ENCODE assay signal across 13 cellular contexts in the genomic region with DNA sequence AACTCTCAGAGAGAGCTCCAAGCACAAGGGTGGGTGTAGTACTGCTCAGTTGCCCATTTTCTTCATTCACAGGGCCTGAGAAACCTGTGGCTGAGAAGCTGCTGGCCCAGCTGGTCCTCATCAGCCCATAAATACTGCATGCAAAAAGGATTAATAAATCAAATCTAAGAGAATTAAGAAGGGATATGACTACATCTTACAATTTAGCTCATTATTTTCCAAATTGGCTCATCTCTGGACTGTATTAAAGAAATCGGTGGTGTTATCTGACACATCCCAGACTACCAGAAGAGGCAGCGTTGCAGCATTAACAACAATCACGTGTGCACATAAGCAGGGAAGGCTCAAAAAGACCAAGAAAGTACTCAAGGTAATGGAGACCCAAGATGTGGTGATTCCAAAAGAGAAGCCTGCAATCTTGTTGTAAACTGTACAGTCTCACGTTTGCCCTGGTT.
DNase-seq lines count a peak whose midpoint lies in the region; ATAC-seq and TF ChIP-seq lines count a peak whose summit lies in the region.
"Had no signal": no experiment of that assay in that cellular context is flagged by ENCODE, and none has a peak within 500 bp of the region (broad histone marks: within the 10 kb centered on the region; RNA-seq: fewer than 3 reads in every experiment).

No MANE protein-coding gene starts in this region.

- H3K27me3 ChIP-seq in Caco-2 (replicated peaks; ENCODE audit: control insufficient read depth, insufficient read depth, low read length), result no peaks in the 10 kb centered on the region
- no peaks in the 10 kb centered on the region for H3K27me3 ChIP-seq in foreskin keratinocyte

- no peak overlapping the region for H3K4me3 Mint-ChIP-seq in Caco-2 (ENCODE audit: unreplicated experiment)
- H3K4me3 Mint-ChIP-seq: activated CD4-positive, alpha-beta T cell treated with anti-CD3 and anti-CD28 coated beads, Interleukin-2, amount 10 ng/mL, durations not matched to agents 24 days and 14 days; stimulated activated naive B cell treated with anti-CD40 and anti-IgM and Interleukin-4, amounts not matched to agents 10 μg/mL and 1 μg/mL and 100 μg/mL, for 72 hours had no signal

- no peaks in the 10 kb centered on the region for H3K36me3 ChIP-seq in Caco-2 (ENCODE audit: control insufficient read depth, insufficient read depth, low read length)

- BruUV-seq in Caco-2 (replicated peaks; lab: Mats Ljungman, UMichigan), result no TSS peak

- no peaks in the 10 kb centered on the region for H3K9me3 Mint-ChIP-seq in Caco-2 (ENCODE audit: unreplicated experiment)
- no peaks in the 10 kb centered on the region for H3K9me3 Mint-ChIP-seq in activated naive CD4-positive, alpha-beta T cell treated with anti-CD3 and anti-CD28 coated beads, Interleukin-2, amount 50 U/mL, for 72 hours
- H3K9me3 Mint-ChIP-seq: activated CD4-positive, alpha-beta T cell treated with anti-CD3 and anti-CD28 coated beads, Interleukin-2, amount 10 ng/mL, durations not matched to agents 24 days and 14 days; stimulated activated naive B cell treated with anti-CD40 and anti-IgM and Interleukin-4, amounts not matched to agents 10 μg/mL and 1 μg/mL and 100 μg/mL, for 72 hours had no signal

- DNase-seq in Caco-2, result no peak
- DNase-seq in SK-N-DZ (ENCODE audit: low spot score), result peak; percentile 93
- no peak for DNase-seq in foreskin keratinocyte
- no peak for DNase-seq in activated naive CD4-positive, alpha-beta T cell treated with anti-CD3 and anti-CD28 coated beads, Interleukin-2, amount 50 U/mL, for 72 hours (ENCODE audit: low spot score in 2 of 2)
- DNase-seq in left cardiac atrium, result no peak
- DNase-seq: activated CD4-positive, alpha-beta T cell treated with anti-CD3 and anti-CD28 coated beads, Interleukin-2, amount 10 ng/mL, durations not matched to agents 24 days and 14 days; kidney; NCI-H1048; stimulated activated naive B cell treated with anti-CD40 and anti-IgM and Interleukin-4, amounts not matched to agents 10 μg/mL and 1 μg/mL and 100 μg/mL, for 72 hours had no signal

- no peaks in the 10 kb centered on the region for H3K9me3 ChIP-seq in Caco-2

- TF ChIP-seq CTCF in Caco-2 (IDR thresholded peaks at IDR 0.05; ENCODE audit: insufficient read depth in 1 of 2, low read depth in 1 of 2, low read length in 1 of 2, severe bottlenecking in 1 of 2, unreplicated experiment in 1 of 2) (peak; percentile 18), foreskin keratinocyte (conservative IDR thresholded peaks at IDR 0.05) (peak; percentile 53)

- H3K27me3 Mint-ChIP-seq in Caco-2 (ENCODE audit: insufficient read depth, unreplicated experiment), result no peaks in the 10 kb centered on the region
- H3K27me3 Mint-ChIP-seq: stimulated activated naive B cell treated with anti-CD40 and anti-IgM and Interleukin-4, amounts not matched to agents 10 μg/mL and 1 μg/mL and 100 μg/mL, for 72 hours had no signal

- H3K36me3 Mint-ChIP-seq in Caco-2 (ENCODE audit: insufficient read depth, unreplicated experiment), result no peaks in the 10 kb centered on the region
- no peaks in the 10 kb centered on the region for H3K36me3 Mint-ChIP-seq in activated naive CD4-positive, alpha-beta T cell treated with anti-CD3 and anti-CD28 coated beads, Interleukin-2, amount 50 U/mL, for 72 hours
- H3K36me3 Mint-ChIP-seq: stimulated activated naive B cell treated with anti-CD40 and anti-IgM and Interleukin-4, amounts not matched to agents 10 μg/mL and 1 μg/mL and 100 μg/mL, for 72 hours had no signal

- CTCF ChIA-PET in Caco-2 (lab: Charles Lee), result no interaction called here

- TF ChIP-seq RAD21 in Ishikawa (IDR thresholded peaks at IDR 0.05; ENCODE audit: low read depth), result peak; percentile 36

- intact Hi-C loops in Caco-2 (cut with micrococcal nuclease; ENCODE audit: unreplicated experiment), result loop anchor here (1.0 kb wide), 2 partner anchors 40 to 95 kb away; no protein-coding TSS in a partner anchor
- intact Hi-C loops in left cardiac atrium (cut with DNase I), result no loop called here

- H3K4me1 Mint-ChIP-seq in Caco-2 (ENCODE audit: low read depth, unreplicated experiment), result peaks cover 31% of the 10 kb centered on the region
- H3K4me1 Mint-ChIP-seq: activated CD4-positive, alpha-beta T cell treated with anti-CD3 and anti-CD28 coated beads, Interleukin-2, amount 10 ng/mL, durations not matched to agents 24 days and 14 days; stimulated activated naive B cell treated with anti-CD40 and anti-IgM and Interleukin-4, amounts not matched to agents 10 μg/mL and 1 μg/mL and 100 μg/mL, for 72 hours had no signal

- ATAC-seq in foreskin keratinocyte (peak; percentile 18), GM18858 (IDR thresholded peaks at IDR 0.05; ENCODE audit: unreplicated experiment) (no peak), HG03045 (IDR thresholded peaks at IDR 0.05; ENCODE audit: unreplicated experiment) (no peak), left cardiac atrium (no peak)
- ATAC-seq in activated naive CD4-positive, alpha-beta T cell treated with anti-CD3 and anti-CD28 coated beads, Interleukin-2, amount 50 U/mL, for 72 hours, result no peak
- ATAC-seq: stimulated activated naive B cell treated with anti-CD40 and anti-IgM and Interleukin-4, amounts not matched to agents 10 μg/mL and 1 μg/mL and 100 μg/mL, for 72 hours had no signal

- TF ChIP-seq EP300 in Ishikawa (IDR thresholded peaks at IDR 0.05; ENCODE audit: borderline replicate concordance), result no peak

- POLR2A ChIA-PET in Caco-2 (lab: Charles Lee), result interaction anchor here (0.5 kb wide), 1 partner anchor 253 kb away, joined by 3 read pairs; no protein-coding TSS in a partner anchor

- H3K27ac Mint-ChIP-seq in Caco-2 (ENCODE audit: unreplicated experiment), result no peak overlapping the region
- no peak overlapping the region for H3K27ac Mint-ChIP-seq in activated naive CD4-positive, alpha-beta T cell treated with anti-CD3 and anti-CD28 coated beads, Interleukin-2, amount 50 U/mL, for 72 hours
- H3K27ac Mint-ChIP-seq: activated CD4-positive, alpha-beta T cell treated with anti-CD3 and anti-CD28 coated beads, Interleukin-2, amount 10 ng/mL, durations not matched to agents 24 days and 14 days; stimulated activated naive B cell treated with anti-CD40 and anti-IgM and Interleukin-4, amounts not matched to agents 10 μg/mL and 1 μg/mL and 100 μg/mL, for 72 hours had no signal

- H3K27ac ChIP-seq in foreskin keratinocyte, result no peak overlapping the region
- H3K27ac ChIP-seq: SK-N-MC had no signal

- no peak overlapping the region for H3K4me3 ChIP-seq in Caco-2 (ENCODE audit: low read depth, low read length)
- H3K4me3 ChIP-seq: SK-N-MC had no signal

- H3K4me1 ChIP-seq in Caco-2 (peaks cover 35% of the 10 kb centered on the region), foreskin keratinocyte (peaks cover 26% of the 10 kb centered on the region)

TF ChIP-seq in Ishikawa, 13 proteins besides CTCF, POLR2A, EP300 and RAD21:
- TF ChIP-seq FOXM1 (IDR thresholded peaks at IDR 0.05; ENCODE audit: borderline replicate concordance, low read depth) (no peak), TEAD4 (IDR thresholded peaks at IDR 0.05) (no peak), TAF1 (IDR thresholded peaks at IDR 0.05; ENCODE audit: low read depth) (no peak), NFIC (IDR thresholded peaks at IDR 0.05) (no peak), EGR1 (IDR thresholded peaks at IDR 0.05) (no peak), ZBTB7A (IDR thresholded peaks at IDR 0.05; ENCODE audit: low read depth) (no peak), CREB1 (IDR thresholded peaks at IDR 0.05; ENCODE audit: low read depth) (no peak), TCF12 (IDR thresholded peaks at IDR 0.05; ENCODE audit: low read depth) (no peak), CEBPB (IDR thresholded peaks at IDR 0.05) (no peak), YY1 (IDR thresholded peaks at IDR 0.05; ENCODE audit: low read depth) (no peak)
- TF ChIP-seq, protein P1, sequence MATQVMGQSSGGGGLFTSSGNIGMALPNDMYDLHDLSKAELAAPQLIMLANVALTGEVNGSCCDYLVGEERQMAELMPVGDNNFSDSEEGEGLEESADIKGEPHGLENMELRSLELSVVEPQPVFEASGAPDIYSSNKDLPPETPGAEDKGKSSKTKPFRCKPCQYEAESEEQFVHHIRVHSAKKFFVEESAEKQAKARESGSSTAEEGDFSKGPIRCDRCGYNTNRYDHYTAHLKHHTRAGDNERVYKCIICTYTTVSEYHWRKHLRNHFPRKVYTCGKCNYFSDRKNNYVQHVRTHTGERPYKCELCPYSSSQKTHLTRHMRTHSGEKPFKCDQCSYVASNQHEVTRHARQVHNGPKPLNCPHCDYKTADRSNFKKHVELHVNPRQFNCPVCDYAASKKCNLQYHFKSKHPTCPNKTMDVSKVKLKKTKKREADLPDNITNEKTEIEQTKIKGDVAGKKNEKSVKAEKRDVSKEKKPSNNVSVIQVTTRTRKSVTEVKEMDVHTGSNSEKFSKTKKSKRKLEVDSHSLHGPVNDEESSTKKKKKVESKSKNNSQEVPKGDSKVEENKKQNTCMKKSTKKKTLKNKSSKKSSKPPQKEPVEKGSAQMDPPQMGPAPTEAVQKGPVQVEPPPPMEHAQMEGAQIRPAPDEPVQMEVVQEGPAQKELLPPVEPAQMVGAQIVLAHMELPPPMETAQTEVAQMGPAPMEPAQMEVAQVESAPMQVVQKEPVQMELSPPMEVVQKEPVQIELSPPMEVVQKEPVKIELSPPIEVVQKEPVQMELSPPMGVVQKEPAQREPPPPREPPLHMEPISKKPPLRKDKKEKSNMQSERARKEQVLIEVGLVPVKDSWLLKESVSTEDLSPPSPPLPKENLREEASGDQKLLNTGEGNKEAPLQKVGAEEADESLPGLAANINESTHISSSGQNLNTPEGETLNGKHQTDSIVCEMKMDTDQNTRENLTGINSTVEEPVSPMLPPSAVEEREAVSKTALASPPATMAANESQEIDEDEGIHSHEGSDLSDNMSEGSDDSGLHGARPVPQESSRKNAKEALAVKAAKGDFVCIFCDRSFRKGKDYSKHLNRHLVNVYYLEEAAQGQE (IDR thresholded peaks at IDR 0.05; ENCODE audit: low read depth), result no peak
- TF ChIP-seq, protein P2, sequence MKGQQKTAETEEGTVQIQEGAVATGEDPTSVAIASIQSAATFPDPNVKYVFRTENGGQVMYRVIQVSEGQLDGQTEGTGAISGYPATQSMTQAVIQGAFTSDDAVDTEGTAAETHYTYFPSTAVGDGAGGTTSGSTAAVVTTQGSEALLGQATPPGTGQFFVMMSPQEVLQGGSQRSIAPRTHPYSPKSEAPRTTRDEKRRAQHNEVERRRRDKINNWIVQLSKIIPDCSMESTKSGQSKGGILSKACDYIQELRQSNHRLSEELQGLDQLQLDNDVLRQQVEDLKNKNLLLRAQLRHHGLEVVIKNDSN (IDR thresholded peaks at IDR 0.05), result no peak
- TF ChIP-seq, protein P3, sequence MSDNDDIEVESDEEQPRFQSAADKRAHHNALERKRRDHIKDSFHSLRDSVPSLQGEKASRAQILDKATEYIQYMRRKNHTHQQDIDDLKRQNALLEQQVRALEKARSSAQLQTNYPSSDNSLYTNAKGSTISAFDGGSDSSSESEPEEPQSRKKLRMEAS (IDR thresholded peaks at IDR 0.05), result no peak
